10 cellular contexts compared by ENCODE assay signal in genomic region chr10:118832242-118832651, GRCh38.
A peak's percentile ranks its signal among the peaks of the same experiment; 100 is the strongest.
DNase-seq lines count a peak whose midpoint lies in the region; ATAC-seq and TF ChIP-seq lines count a peak whose summit lies in the region.
"Had no signal": no experiment of that assay in that cellular context is flagged by ENCODE, and none has a peak within 500 bp of the region (broad histone marks: within the 10 kb centered on the region; RNA-seq: fewer than 3 reads in every experiment).

No MANE protein-coding gene starts in this region.

- H3K79me2 ChIP-seq in neural progenitor cell (ENCODE audit: low read depth), result no peaks in the 10 kb centered on the region

- no peaks in the 10 kb centered on the region for H3K9me3 ChIP-seq in CD4-positive, alpha-beta memory T cell (ENCODE audit: control insufficient read depth in 1 of 2, low read length in 2 of 2)
- H3K9me3 ChIP-seq in neural progenitor cell (ENCODE audit: low read depth), result no peaks in the 10 kb centered on the region

- CTCF ChIA-PET in CD4-positive, alpha-beta memory T cell (lab: Charles Lee; ENCODE audit: partially characterized antibody), result no interaction called here
- CTCF ChIA-PET in activated CD8-positive, alpha-beta memory T cell treated with anti-CD3 and anti-CD28 coated beads, Interleukin-2, amount 10 ng/mL, durations not matched to agents 7 days and 5 days (lab: Charles Lee), result no interaction called here

- no peak overlapping the region for H3K27ac ChIP-seq in CD4-positive, alpha-beta memory T cell (ENCODE audit: low read depth, low read length)
- H3K27ac ChIP-seq in neural progenitor cell, result no peak overlapping the region

- H3K4me1 ChIP-seq in CD4-positive, alpha-beta memory T cell (ENCODE audit: insufficient read depth, low read length), result peaks cover 6% of the 10 kb centered on the region
- H3K4me1 ChIP-seq in neural progenitor cell, result peaks cover 5% of the 10 kb centered on the region

- ATAC-seq in GM21360 (IDR thresholded peaks at IDR 0.05; ENCODE audit: unreplicated experiment), result no peak
- no peak for ATAC-seq in activated T-helper 17 cell treated with anti-CD3 and anti-CD28 coated beads, Interleukin-2, amount 50 U/mL, for 72 hours (replicated peaks)
- ATAC-seq in activated CD8-positive, alpha-beta memory T cell treated with anti-CD3 and anti-CD28 coated beads, Interleukin-2, amount 10 ng/mL, durations not matched to agents 7 days and 5 days, result no peak
- ATAC-seq: activated T-cell treated with anti-CD3 and anti-CD28 coated beads, Interleukin-2, amount 50 U/mL, for 4 hours had no signal

- H3K27ac Mint-ChIP-seq in CD4-positive, alpha-beta memory T cell, result peak overlapping the region in 3 of 7 donors; percentile 39 to 66 (median 47)
- no peak overlapping the region for H3K27ac Mint-ChIP-seq in neural progenitor cell
- H3K27ac Mint-ChIP-seq in activated T-helper 17 cell treated with anti-CD3 and anti-CD28 coated beads, Interleukin-2, amount 50 U/mL, for 72 hours, result no peak overlapping the region
- no peak overlapping the region for H3K27ac Mint-ChIP-seq in activated CD8-positive, alpha-beta memory T cell treated with anti-CD3 and anti-CD28 coated beads, Interleukin-2, amount 10 ng/mL, durations not matched to agents 7 days and 5 days

- H3K4me2 ChIP-seq in neural progenitor cell, result no peak overlapping the region

- peaks cover 0 to 8% (median 7%) of the 10 kb centered on the region in 4 donors for H3K4me1 Mint-ChIP-seq in CD4-positive, alpha-beta memory T cell
- peaks cover 8% of the 10 kb centered on the region for H3K4me1 Mint-ChIP-seq in neural progenitor cell
- H3K4me1 Mint-ChIP-seq in activated T-helper 17 cell treated with anti-CD3 and anti-CD28 coated beads, Interleukin-2, amount 50 U/mL, for 72 hours, result peaks cover 8% of the 10 kb centered on the region
- peaks cover 6% of the 10 kb centered on the region for H3K4me1 Mint-ChIP-seq in activated CD8-positive, alpha-beta memory T cell treated with anti-CD3 and anti-CD28 coated beads, Interleukin-2, amount 10 ng/mL, durations not matched to agents 7 days and 5 days

- H3F3A ChIP-seq in neural progenitor cell (ENCODE audit: low read depth), result no peaks in the 10 kb centered on the region

- H4K20me1 ChIP-seq in neural progenitor cell (ENCODE audit: low read depth), result no peaks in the 10 kb centered on the region

- no peaks in the 10 kb centered on the region for H3K36me3 ChIP-seq in CD4-positive, alpha-beta memory T cell (ENCODE audit: insufficient read depth, low read length)
- H3K36me3 ChIP-seq in neural progenitor cell, result no peaks in the 10 kb centered on the region

- TF ChIP-seq CTCF in fibroblast of pulmonary artery (IDR thresholded peaks at IDR 0.05; ENCODE audit: low read length, missing control alignments), result no peak
- no peak for TF ChIP-seq CTCF in neural progenitor cell (IDR thresholded peaks at IDR 0.05)

- POLR2A ChIA-PET in CD4-positive, alpha-beta memory T cell (lab: Charles Lee; ENCODE audit: partially characterized antibody), result no interaction called here

- intact Hi-C loops in CD4-positive, alpha-beta memory T cell (cut with micrococcal nuclease), result no loop called here

- no peaks in the 10 kb centered on the region for H3K9me3 Mint-ChIP-seq in CD4-positive, alpha-beta memory T cell
- no peaks in the 10 kb centered on the region for H3K9me3 Mint-ChIP-seq in neural progenitor cell
- no peaks in the 10 kb centered on the region for H3K9me3 Mint-ChIP-seq in activated T-helper 17 cell treated with anti-CD3 and anti-CD28 coated beads, Interleukin-2, amount 50 U/mL, for 72 hours
- no peaks in the 10 kb centered on the region for H3K9me3 Mint-ChIP-seq in activated CD8-positive, alpha-beta memory T cell treated with anti-CD3 and anti-CD28 coated beads, Interleukin-2, amount 10 ng/mL, durations not matched to agents 7 days and 5 days (ENCODE audit: low read depth)
- H3K9me3 Mint-ChIP-seq: activated T-cell treated with anti-CD3 and anti-CD28 coated beads, Interleukin-2, amount 50 U/mL, for 4 hours had no signal

- H3K4me3 ChIP-seq in CD4-positive, alpha-beta memory T cell (ENCODE audit: low read length in 2 of 2), result no peak overlapping the region
- H3K4me3 ChIP-seq in fibroblast of pulmonary artery (replicated peaks; ENCODE audit: low read depth, low read length), result no peak overlapping the region
- H3K4me3 ChIP-seq in neural progenitor cell, result no peak overlapping the region

- no peaks in the 10 kb centered on the region for H3K36me3 Mint-ChIP-seq in CD4-positive, alpha-beta memory T cell
- H3K36me3 Mint-ChIP-seq in neural progenitor cell, result no peaks in the 10 kb centered on the region
- no peaks in the 10 kb centered on the region for H3K36me3 Mint-ChIP-seq in activated T-helper 17 cell treated with anti-CD3 and anti-CD28 coated beads, Interleukin-2, amount 50 U/mL, for 72 hours (ENCODE audit: low read depth)
- H3K36me3 Mint-ChIP-seq in activated CD8-positive, alpha-beta memory T cell treated with anti-CD3 and anti-CD28 coated beads, Interleukin-2, amount 10 ng/mL, durations not matched to agents 7 days and 5 days, result no peaks in the 10 kb centered on the region

- peaks cover 1 to 2% of the 10 kb centered on the region in 2 donors for H3K27me3 Mint-ChIP-seq in CD4-positive, alpha-beta memory T cell
- H3K27me3 Mint-ChIP-seq in neural progenitor cell (ENCODE audit: insufficient read depth, low read depth), result peaks cover 3% of the 10 kb centered on the region
- H3K27me3 Mint-ChIP-seq in activated T-helper 17 cell treated with anti-CD3 and anti-CD28 coated beads, Interleukin-2, amount 50 U/mL, for 72 hours, result no peaks in the 10 kb centered on the region
- peaks cover 13% of the 10 kb centered on the region for H3K27me3 Mint-ChIP-seq in activated CD8-positive, alpha-beta memory T cell treated with anti-CD3 and anti-CD28 coated beads, Interleukin-2, amount 10 ng/mL, durations not matched to agents 7 days and 5 days

- H2AFZ ChIP-seq in neural progenitor cell (replicated peaks), result peak overlapping the region; percentile 50

- H3K27me3 ChIP-seq in CD4-positive, alpha-beta memory T cell (ENCODE audit: insufficient read depth, low read length), result no peaks in the 10 kb centered on the region
- H3K27me3 ChIP-seq in neural progenitor cell, result no peaks in the 10 kb centered on the region

- DNase-seq in CD4-positive, alpha-beta memory T cell, result no peak
- DNase-seq in NOMO-1 treated with dmso at 0.1 percent for 144 hours (lab: John Stamatoyannopoulos, UW; ENCODE audit: unreplicated experiment) (peak; percentile 64), fibroblast of pulmonary artery (ENCODE audit: low read depth) (peak; percentile 64), neural progenitor cell (ENCODE audit: low spot score) (no peak), GM19238 (ENCODE audit: insufficient read length, low spot score) (no peak)
- DNase-seq in activated CD8-positive, alpha-beta memory T cell treated with anti-CD3 and anti-CD28 coated beads, Interleukin-2, amount 10 ng/mL, durations not matched to agents 7 days and 5 days, result no peak
- DNase-seq: activated T-cell treated with anti-CD3 and anti-CD28 coated beads, Interleukin-2, amount 50 U/mL, for 4 hours; DMS79 treated with DMSO at 0.1 percent for 48 hours had no signal

- H3K4me3 Mint-ChIP-seq in CD4-positive, alpha-beta memory T cell, result peak overlapping the region in 7 of 8 donors; percentile 8 to 63 (median 29)
- H3K4me3 Mint-ChIP-seq in neural progenitor cell, result peak overlapping the region; percentile 24
- no peak overlapping the region for H3K4me3 Mint-ChIP-seq in activated T-helper 17 cell treated with anti-CD3 and anti-CD28 coated beads, Interleukin-2, amount 50 U/mL, for 72 hours
- H3K4me3 Mint-ChIP-seq in activated CD8-positive, alpha-beta memory T cell treated with anti-CD3 and anti-CD28 coated beads, Interleukin-2, amount 10 ng/mL, durations not matched to agents 7 days and 5 days, result no peak overlapping the region
- H3K4me3 Mint-ChIP-seq: activated T-cell treated with anti-CD3 and anti-CD28 coated beads, Interleukin-2, amount 50 U/mL, for 4 hours had no signal

- H3K9ac ChIP-seq in neural progenitor cell, result no peak overlapping the region

Comparison
In these comparisons a context has a peak if more than half of its experiments do, and no peak if none do; other contexts are left out.
1. DNase-seq: peak in NOMO-1 treated with dmso at 0.1 percent for 144 hours (single experiment) and fibroblast of pulmonary artery (single experiment); none in CD4-positive, alpha-beta memory T cell (0 of 5), neural progenitor cell (single experiment), GM19238 (single experiment) and activated CD8-positive, alpha-beta memory T cell treated with anti-CD3 and anti-CD28 coated beads, Interleukin-2, amount 10 ng/mL, durations not matched to agents 7 days and 5 days (single experiment).
2. H3K4me3 Mint-ChIP-seq: peak in CD4-positive, alpha-beta memory T cell (7 of 8) and neural progenitor cell (single experiment); none in activated T-helper 17 cell treated with anti-CD3 and anti-CD28 coated beads, Interleukin-2, amount 50 U/mL, for 72 hours (single experiment) and activated CD8-positive, alpha-beta memory T cell treated with anti-CD3 and anti-CD28 coated beads, Interleukin-2, amount 10 ng/mL, durations not matched to agents 7 days and 5 days (single experiment).